In the genomic region with DNA sequence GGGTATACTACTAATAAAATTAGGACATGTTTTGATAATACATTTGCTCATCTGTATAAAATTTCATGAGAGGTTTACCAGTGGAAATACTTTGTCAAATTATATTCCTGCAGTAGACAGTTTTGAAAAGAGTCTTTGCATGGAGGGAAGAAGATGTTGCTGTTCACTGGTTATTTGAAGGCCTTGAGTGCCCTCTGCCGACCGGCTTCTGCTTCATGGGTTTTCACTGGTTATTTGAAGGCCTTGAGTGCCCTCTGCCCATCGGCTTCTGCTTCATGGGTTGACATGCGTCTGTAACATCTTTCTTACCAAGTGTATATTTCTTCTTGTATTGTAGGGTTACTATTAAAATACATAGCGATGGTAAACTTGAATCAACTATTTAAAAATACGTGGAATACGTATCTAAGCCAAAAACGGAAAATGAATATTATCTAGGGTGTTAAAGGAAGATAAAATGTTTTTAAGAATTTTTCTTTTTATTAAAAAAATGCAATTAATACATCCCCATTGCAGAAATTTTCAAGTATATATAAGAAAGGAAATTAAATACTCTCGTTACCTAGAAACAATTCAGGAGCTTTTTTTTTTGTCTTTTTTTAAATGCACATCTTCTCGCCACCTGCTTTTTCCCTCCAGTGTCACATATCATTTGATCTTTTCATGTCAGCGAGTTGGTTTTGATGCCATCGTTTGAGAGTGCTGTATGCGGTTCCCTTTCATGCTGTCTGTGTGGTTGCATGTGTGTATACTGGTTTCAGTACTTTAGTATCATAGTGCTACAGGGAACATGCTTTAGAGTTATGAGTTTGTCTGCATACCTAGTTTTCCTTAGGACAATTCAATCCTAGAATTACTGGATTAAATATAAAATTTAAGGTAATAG, we compare ENCODE assay signal across 8 cellular contexts.
DNase-seq lines count a peak whose midpoint lies in the region; FAIRE-seq and TF ChIP-seq lines count a peak whose summit lies in the region.

No MANE protein-coding gene starts in this region.

- H3K36me3 ChIP-seq in H7 (replicated peaks; ENCODE audit: control insufficient read depth, insufficient read depth, low read length) = peaks cover 5% of the 10 kb centered on the region

- H3K27me3 ChIP-seq in H7 (ENCODE audit: control insufficient read depth, insufficient read depth, low read length) = no peaks in the 10 kb centered on the region

- H3K4me3 ChIP-seq in H7 (ENCODE audit: insufficient read depth, low read depth, low read length) = no peak overlapping the region

- DNase-seq in D721Med (ENCODE audit: insufficient read length, low spot score) (no peak), H7 (peak; percentile 61), NCI-H1694 treated with DMSO at 0.1 percent for 48 hours (lab: John Stamatoyannopoulos, UW) (peak; percentile 76), cerebellar cortex (ENCODE audit: low spot score) (peak; percentile 96), left kidney (ENCODE audit: low read depth, low spot score) (peak; percentile 84), T1000 (lab: John Stamatoyannopoulos, UW) (no peak)
- peak; percentile 37 for DNase-seq in activated CD4-positive, CD25-positive, alpha-beta regulatory T cell treated with anti-CD3 and anti-CD28 coated beads, Interleukin-2, amount 50 U/mL, for 16 hours (ENCODE audit: low read depth, low spot score)
- peak in 2 of 3 donors; percentile 34 to 57 for DNase-seq in stimulated activated CD4-positive, alpha-beta T cell treated with anti-CD3 and anti-CD28 coated beads, TNF-alpha, amount 100 ng/mL, for 1 hour (ENCODE audit: low read depth in 3 of 3, low spot score in 1 of 3)

- no peak for FAIRE-seq in D721Med (lab: Jason Lieb, UNC)

- peak; percentile 56 for TF ChIP-seq CTCF in D721Med (IDR thresholded peaks at IDR 0.05; ENCODE audit: insufficient read depth, missing control alignments)

Comparison
In these comparisons a context has a peak if more than half of its experiments do, and no peak if none do; other contexts are left out.
1. DNase-seq: peak in H7 (single experiment), NCI-H1694 treated with DMSO at 0.1 percent for 48 hours (single experiment), activated CD4-positive, CD25-positive, alpha-beta regulatory T cell treated with anti-CD3 and anti-CD28 coated beads, Interleukin-2, amount 50 U/mL, for 16 hours (single experiment), cerebellar cortex (single experiment), left kidney (single experiment) and stimulated activated CD4-positive, alpha-beta T cell treated with anti-CD3 and anti-CD28 coated beads, TNF-alpha, amount 100 ng/mL, for 1 hour (2 of 3); none in D721Med (single experiment) and T1000 (single experiment).